17 cellular contexts compared by ENCODE assay signal in the genomic region with DNA sequence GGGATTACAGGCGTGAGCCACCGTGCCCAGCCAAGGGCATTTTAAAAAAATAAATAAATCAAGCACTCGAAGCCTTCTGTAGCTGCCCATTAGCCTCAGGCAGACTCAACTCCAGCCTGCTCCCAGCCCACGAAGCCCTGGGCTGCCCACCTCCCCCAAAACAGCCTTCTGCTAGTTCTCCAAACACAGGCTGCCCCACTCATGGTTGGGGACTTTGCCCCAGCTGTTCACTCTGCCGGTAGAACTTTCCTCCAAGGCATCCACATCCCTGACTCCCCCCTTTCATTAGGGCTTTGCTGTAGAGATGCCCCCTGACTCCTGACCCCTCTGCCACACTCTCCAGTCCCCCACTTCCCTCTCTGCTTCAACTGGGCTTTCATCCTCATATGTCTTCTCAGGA. TPM values are rescaled to one million over a fixed set of nuclear protein-coding genes. Genes with fewer than 3 reads are reported as not detected.
"Had no signal": no experiment of that assay in that cellular context is flagged by ENCODE, and none has a peak within 500 bp of the region (broad histone marks: within the 10 kb centered on the region; RNA-seq: fewer than 3 reads in every experiment).

No MANE protein-coding gene starts in this region.

- H3K9me3 ChIP-seq: ovary, right lobe of liver, stomach, vagina had no signal

- H3K36me3 ChIP-seq: cardiac muscle cell, ovary, right lobe of liver, stomach, vagina had no signal

- H3K4me1 ChIP-seq: vagina had no signal

- H3K4me3 ChIP-seq: cardiac muscle cell, lung, ovary, right lobe of liver, stomach, vagina had no signal

- H3K27me3 ChIP-seq: cardiac muscle cell, ovary, right lobe of liver, vagina had no signal

- H3K36me3 Mint-ChIP-seq: activated naive CD4-positive, alpha-beta T cell treated with anti-CD3 and anti-CD28 coated beads, Interleukin-2, amount 50 U/mL, for 72 hours had no signal

- ATAC-seq: activated naive CD4-positive, alpha-beta T cell treated with anti-CD3 and anti-CD28 coated beads, Interleukin-2, amount 50 U/mL, for 72 hours; right lobe of liver had no signal

- DNase-seq: activated CD4-positive, alpha-beta T cell treated with anti-CD3 and anti-CD28 coated beads for 1 hour; activated CD4-positive, alpha-beta T cell treated with anti-CD3 and anti-CD28 coated beads, Interleukin-2, amount 50 U/mL, for 48 hours; activated gamma-delta T cell treated with Interleukin-2 at 50 U/mL for 16 hours; dermis blood vessel endothelial cell; small intestine; stimulated activated CD4-positive, alpha-beta T cell treated with anti-CD3 and anti-CD28 coated beads, Interleukin-4, amount 100 ng/mL, for 1 hour; stomach; T-helper 2 cell; trophoblast cell had no signal

- H3K27ac ChIP-seq: cardiac muscle cell, ovary, right lobe of liver, stomach, vagina, VCaP had no signal

- H3K9me3 Mint-ChIP-seq: activated naive CD4-positive, alpha-beta T cell treated with anti-CD3 and anti-CD28 coated beads, Interleukin-2, amount 50 U/mL, for 72 hours had no signal

RNA-seq across cellular contexts. Expression of a gene that starts 29.7 kb away (rescaled TPM):
- total RNA-seq: fibroblast of villous mesenchyme had no signal
